8 cellular contexts compared by ENCODE assay signal in the genomic region with DNA sequence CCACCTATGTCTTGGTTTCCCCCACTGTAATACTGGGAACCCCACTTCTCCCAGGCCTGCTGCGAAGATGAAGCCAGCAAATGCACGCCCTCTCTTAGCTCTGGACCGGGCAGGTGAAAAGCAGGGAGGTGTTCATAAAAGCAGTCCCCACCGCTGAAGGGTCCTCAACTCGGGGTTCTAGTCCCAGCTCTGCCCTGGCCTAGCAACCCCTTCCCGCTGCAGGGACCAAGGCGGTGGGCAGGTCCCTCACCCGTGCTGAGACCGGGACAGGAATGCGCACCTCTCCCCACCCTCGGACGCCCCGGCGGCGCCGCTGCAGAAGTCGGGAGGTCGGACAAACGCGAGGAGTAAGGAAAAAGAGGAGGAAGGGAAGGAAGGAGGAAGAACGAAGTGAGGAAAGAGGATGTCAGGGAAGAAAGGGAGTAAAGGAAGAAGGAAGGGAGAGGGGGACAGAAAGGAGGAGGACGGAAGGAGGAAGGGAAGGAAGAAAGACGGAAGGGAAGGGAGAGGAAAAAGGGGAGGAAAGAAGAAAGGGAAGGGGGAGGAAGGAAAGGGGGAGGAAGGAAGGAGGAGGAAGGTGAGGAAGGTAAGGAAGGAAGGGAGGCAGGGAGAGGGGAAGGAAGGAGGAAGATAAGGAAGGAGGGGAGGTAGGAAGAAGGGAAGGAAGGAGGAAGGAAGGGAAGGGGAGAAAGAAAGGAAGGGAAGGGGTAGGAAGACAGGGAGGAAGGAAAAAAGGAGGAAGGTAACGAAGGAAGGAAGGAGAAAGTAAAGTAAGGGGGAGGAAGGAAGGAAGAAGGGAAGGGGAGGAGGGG. TPM values are rescaled to one million over a fixed set of nuclear protein-coding genes. Genes with fewer than 3 reads are reported as not detected.
DNase-seq lines count a peak whose midpoint lies in the region; FAIRE-seq and TF ChIP-seq lines count a peak whose summit lies in the region.

No MANE protein-coding gene starts in this region.

- H3K36me3 ChIP-seq in colonic mucosa (peaks cover 3% of the 10 kb centered on the region), muscle layer of colon (ENCODE audit: insufficient read depth, low read length) (peaks cover 11% of the 10 kb centered on the region)

- H3K27me3 ChIP-seq in colonic mucosa, result no peaks in the 10 kb centered on the region
- no peaks in the 10 kb centered on the region for H3K27me3 ChIP-seq in muscle layer of colon (ENCODE audit: control insufficient read depth in 1 of 2, insufficient read depth in 2 of 2, low read length in 2 of 2)

- intact Hi-C loops in colonic mucosa (cut with DNase I), result no loop called here

- DNase-seq in G401 (ENCODE audit: low spot score) (peak; percentile 8), M059J (ENCODE audit: low read depth) (peak; percentile 7), colonic mucosa (peak; percentile 28), inferior parietal cortex (ENCODE audit: extremely low spot score) (no peak), midbrain (lab: John Stamatoyannopoulos, UW) (no peak), GM19239 (ENCODE audit: insufficient read length, low spot score) (no peak), HPDE6-E6E7 (ENCODE audit: extremely low spot score) (no peak)

- H3K9ac ChIP-seq in colonic mucosa (ENCODE audit: low read depth in 2 of 2, low read length in 2 of 2) (peak overlapping the region; percentile 88 to 94), muscle layer of colon (ENCODE audit: low read length) (peak overlapping the region; percentile 80)

- H3K4me3 ChIP-seq in colonic mucosa, result peak overlapping the region; percentile 71
- H3K4me3 ChIP-seq in muscle layer of colon (ENCODE audit: low read depth in 1 of 2, low read length in 2 of 2), result peak overlapping the region; percentile 65 to 86

- in situ Hi-C loops in G401 (cut with HindIII; ENCODE audit: low sequenced_read_pairs), result no loop called here

- TF ChIP-seq CTCF in colonic mucosa (IDR thresholded peaks at IDR 0.05), result no peak

- no peaks in the 10 kb centered on the region for H3K4me1 ChIP-seq in colonic mucosa
- H3K4me1 ChIP-seq in muscle layer of colon (ENCODE audit: insufficient read depth, low read length), result peaks cover 9% of the 10 kb centered on the region

- H3K27ac ChIP-seq in colonic mucosa (peak overlapping the region; percentile 58), muscle layer of colon (ENCODE audit: low read depth, low read length) (peak overlapping the region; percentile 38)

- FAIRE-seq in GM19239 (lab: Jason Lieb, UNC), result no peak

- H3K9me3 ChIP-seq in colonic mucosa (no peaks in the 10 kb centered on the region), muscle layer of colon (ENCODE audit: low read length) (no peaks in the 10 kb centered on the region)

RNA-seq across cellular contexts. Expression of gene SPRING1, which starts 0.7 kb away (rescaled TPM):
- 37.4 and 46.3 TPM in 2 replicates for total RNA-seq in G401 (2014; rRNA removed; shearing (Covaris generic))
- total RNA-seq in M059J (2014; rRNA removed; shearing (Covaris generic)), result 20.9 and 28.3 TPM in 2 replicates
- 10 to 100 TPM; 55.5 to 62.1 TPM for total RNA-seq in colonic mucosa

RNA-seq across cellular contexts. Expression of gene RNFT2, which starts 0.9 kb away (rescaled TPM):
- 5.3 and 7.8 TPM in 2 replicates for total RNA-seq in G401 (2014; rRNA removed; shearing (Covaris generic))
- total RNA-seq in M059J (2014; rRNA removed; shearing (Covaris generic)), result 2.1 and 5.7 TPM in 2 replicates
- total RNA-seq in colonic mucosa, result 10 to 100 TPM in 1 of 2 donors, 1 to 10 TPM in 1; 6.3 to 11.8 TPM

Comparison
In these comparisons a context has a peak if more than half of its experiments do, and no peak if none do; other contexts are left out.
1. DNase-seq: peak in G401 (single experiment), M059J (single experiment) and colonic mucosa (single experiment); none in inferior parietal cortex (single experiment), midbrain (single experiment), GM19239 (single experiment) and HPDE6-E6E7 (single experiment).